ENCODE assay signal across 8 cellular contexts in the genomic region with DNA sequence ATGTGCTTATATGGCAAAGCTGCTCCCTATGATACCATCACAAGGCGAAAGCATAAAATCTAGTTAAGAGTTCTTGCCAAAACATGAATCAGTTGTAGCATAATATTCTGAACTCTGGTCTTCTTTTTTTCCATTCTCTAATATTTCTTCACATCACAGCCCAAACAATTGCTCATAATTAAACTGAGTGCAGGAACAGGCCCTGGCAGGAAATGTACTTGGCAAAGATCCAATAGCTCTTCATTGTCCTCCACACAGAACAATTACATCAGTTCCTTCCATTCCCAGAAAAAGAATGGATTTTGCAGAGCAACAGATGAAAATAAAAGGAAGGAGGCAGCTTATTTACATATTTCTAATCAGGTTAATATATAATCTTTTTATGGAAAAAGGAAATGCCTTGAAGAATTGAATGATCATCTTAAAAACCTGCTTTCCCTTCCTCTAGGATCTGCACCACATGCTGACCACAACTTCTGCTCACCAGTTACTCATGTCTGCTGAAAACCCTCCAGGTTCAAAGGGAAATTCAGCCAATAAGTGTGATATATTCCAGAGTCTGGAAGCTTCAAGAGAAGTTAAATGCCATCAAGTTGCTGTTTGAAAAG.
DNase-seq lines count a peak whose midpoint lies in the region; ATAC-seq and TF ChIP-seq lines count a peak whose summit lies in the region.

No MANE protein-coding gene starts in this region.

- no peaks in the 10 kb centered on the region for H3K36me3 Mint-ChIP-seq in MCF 10A (ENCODE audit: insufficient read depth, unreplicated experiment)
- no peaks in the 10 kb centered on the region for H3K36me3 Mint-ChIP-seq in activated T-cell treated with anti-CD3 and anti-CD28 coated beads, Interleukin-2, amount 50 U/mL, for 24 hours (ENCODE audit: low read depth)

- no peak for TF ChIP-seq POLR2A in uterus (IDR thresholded peaks at IDR 0.05)

- H3K4me1 ChIP-seq in liver (ENCODE audit: control insufficient read depth in 4 of 4, insufficient read depth in 4 of 4, low read length in 3 of 4) (peaks cover 2 to 18% (median 15%) of the 10 kb centered on the region in 4 donors), uterus (peaks cover 18 to 21% of the 10 kb centered on the region in 2 donors)

- H3K4me3 Mint-ChIP-seq in MCF 10A (ENCODE audit: unreplicated experiment) = peak overlapping the region; percentile 61
- no peak overlapping the region for H3K4me3 Mint-ChIP-seq in activated T-cell treated with anti-CD3 and anti-CD28 coated beads, Interleukin-2, amount 50 U/mL, for 24 hours

- TF ChIP-seq CTCF in MCF 10A (IDR thresholded peaks at IDR 0.05; ENCODE audit: unreplicated experiment) (no peak), liver (IDR thresholded peaks at IDR 0.05; ENCODE audit: low read depth, low read length, missing input control) (no peak), uterus (IDR thresholded peaks at IDR 0.05) (no peak)

- no peaks in the 10 kb centered on the region for H3K27me3 ChIP-seq in liver (ENCODE audit: control insufficient read depth in 4 of 4, insufficient read depth in 4 of 4, low read length in 3 of 4)
- H3K27me3 ChIP-seq in uterus = no peaks in the 10 kb centered on the region

- TF ChIP-seq RAD21 in liver (IDR thresholded peaks at IDR 0.05) = no peak

- H3K4me1 Mint-ChIP-seq in MCF 10A (ENCODE audit: insufficient read depth, unreplicated experiment) = peaks cover 34% of the 10 kb centered on the region
- peaks cover 9% of the 10 kb centered on the region for H3K4me1 Mint-ChIP-seq in activated T-cell treated with anti-CD3 and anti-CD28 coated beads, Interleukin-2, amount 50 U/mL, for 24 hours (ENCODE audit: low read depth)

- no peaks in the 10 kb centered on the region for H3K9me3 Mint-ChIP-seq in MCF 10A (ENCODE audit: unreplicated experiment)
- no peaks in the 10 kb centered on the region for H3K9me3 Mint-ChIP-seq in activated T-cell treated with anti-CD3 and anti-CD28 coated beads, Interleukin-2, amount 50 U/mL, for 24 hours

- peak; percentile 47 for DNase-seq in NCI-H2227 treated with DMSO at 0.1 percent for 48 hours (lab: John Stamatoyannopoulos, UW)
- peak; percentile 93 for DNase-seq in MCF 10A (ENCODE audit: unreplicated experiment)
- DNase-seq in uterus = peak; percentile 60 to 89
- no peak for DNase-seq in activated T-cell treated with anti-CD3 and anti-CD28 coated beads, Interleukin-2, amount 50 U/mL, for 24 hours
- no peak for DNase-seq in NCI-H526 treated with DMSO at 0.1 percent for 48 hours (lab: John Stamatoyannopoulos, UW)

- CTCF ChIA-PET in MCF 10A (lab: Yijun Ruan, JAX) = interaction anchor here (0.6 to 4.2 kb wide), 43 partner anchors 8 to 1857 kb away, joined by 3 to 35 read pairs (median 5); no protein-coding TSS in a partner anchor

- peak overlapping the region in 1 of 2 donors; percentile 61 for H3K9ac ChIP-seq in liver (ENCODE audit: low read depth in 1 of 2, low read length in 2 of 2)

- H3K9me3 ChIP-seq in liver (ENCODE audit: control insufficient read depth in 4 of 4, low read length in 3 of 4) (no peaks in the 10 kb centered on the region), uterus (no peaks in the 10 kb centered on the region)

- no TSS peak for BruUV-seq in MCF 10A (replicated peaks; lab: Mats Ljungman, UMichigan)

- intact Hi-C loops in MCF 10A (cut with micrococcal nuclease) (loop anchor here (1.0 to 5.0 kb wide), 6 partner anchors 67 to 482 kb away; no protein-coding TSS in a partner anchor), uterus (cut with DNase I; ENCODE audit: low total_unique reads) (loop anchor here (10.0 kb wide), 1 partner anchor 174 kb away; no protein-coding TSS in a partner anchor)

- ATAC-seq in GM18867 (IDR thresholded peaks at IDR 0.05; ENCODE audit: unreplicated experiment) (peak; percentile 89), HG03108 (IDR thresholded peaks at IDR 0.05; ENCODE audit: unreplicated experiment) (peak; percentile 82)

- H3K27me3 Mint-ChIP-seq in MCF 10A (ENCODE audit: insufficient read depth, unreplicated experiment) = no peaks in the 10 kb centered on the region
- no peaks in the 10 kb centered on the region for H3K27me3 Mint-ChIP-seq in activated T-cell treated with anti-CD3 and anti-CD28 coated beads, Interleukin-2, amount 50 U/mL, for 24 hours

- H3K27ac Mint-ChIP-seq in MCF 10A (ENCODE audit: low read depth, unreplicated experiment) = peak overlapping the region; percentile 94
- no peak overlapping the region for H3K27ac Mint-ChIP-seq in activated T-cell treated with anti-CD3 and anti-CD28 coated beads, Interleukin-2, amount 50 U/mL, for 24 hours

- no peaks in the 10 kb centered on the region for H3K36me3 ChIP-seq in liver (ENCODE audit: control insufficient read depth in 4 of 4, insufficient read depth in 3 of 4, low read depth in 1 of 4, low read length in 3 of 4)
- no peaks in the 10 kb centered on the region for H3K36me3 ChIP-seq in uterus

- H3K4me3 ChIP-seq in liver (ENCODE audit: low read depth in 1 of 3, low read length in 3 of 3) (no peak overlapping the region), uterus (no peak overlapping the region)

- H3K27ac ChIP-seq in liver (ENCODE audit: low read depth in 1 of 2, low read length in 2 of 2) = peak overlapping the region; percentile 72 to 74
- peak overlapping the region; percentile 93 to 96 for H3K27ac ChIP-seq in uterus

- 79% methylated on average over 1 of the region's 1 CpG for WGBS in liver

- POLR2A ChIA-PET in MCF 10A (lab: Yijun Ruan, JAX) = interaction anchor here (0.6 to 5.1 kb wide), 19 partner anchors 8 to 947 kb away, joined by 3 to 39 read pairs (median 4); partner anchors contain the start of gene PRIM2

TF ChIP-seq in liver, 16 proteins besides CTCF, POLR2A, EP300 and RAD21:
- TF ChIP-seq RXRA (IDR thresholded peaks at IDR 0.05) (peak in 1 of 2 donors; percentile 14), SP1 (IDR thresholded peaks at IDR 0.05) (peak; percentile 32), JUND (IDR thresholded peaks at IDR 0.05) (peak; percentile 46 to 65), GABPA (IDR thresholded peaks at IDR 0.05 in 1 of 2, conservative IDR thresholded peaks at IDR 0.05 in 1 of 2) (no peak), FOXA2 (IDR thresholded peaks at IDR 0.05) (no peak), YY1 (IDR thresholded peaks at IDR 0.05) (peak; percentile 37), HNF4A (conservative IDR thresholded peaks at IDR 0.05) (no peak), HNF4G (IDR thresholded peaks at IDR 0.05) (no peak), EGR1 (IDR thresholded peaks at IDR 0.05; ENCODE audit: low read depth in 2 of 2) (no peak), TAF1 (conservative IDR thresholded peaks at IDR 0.05) (no peak), NR2F2 (IDR thresholded peaks at IDR 0.05) (peak; percentile 36), MAX (IDR thresholded peaks at IDR 0.05) (no peak), ATF3 (IDR thresholded peaks at IDR 0.05) (no peak), FOXA1 (IDR thresholded peaks at IDR 0.05) (no peak), ZBTB33 (IDR thresholded peaks at IDR 0.05) (peak; percentile 34)
- TF ChIP-seq, protein P1, sequence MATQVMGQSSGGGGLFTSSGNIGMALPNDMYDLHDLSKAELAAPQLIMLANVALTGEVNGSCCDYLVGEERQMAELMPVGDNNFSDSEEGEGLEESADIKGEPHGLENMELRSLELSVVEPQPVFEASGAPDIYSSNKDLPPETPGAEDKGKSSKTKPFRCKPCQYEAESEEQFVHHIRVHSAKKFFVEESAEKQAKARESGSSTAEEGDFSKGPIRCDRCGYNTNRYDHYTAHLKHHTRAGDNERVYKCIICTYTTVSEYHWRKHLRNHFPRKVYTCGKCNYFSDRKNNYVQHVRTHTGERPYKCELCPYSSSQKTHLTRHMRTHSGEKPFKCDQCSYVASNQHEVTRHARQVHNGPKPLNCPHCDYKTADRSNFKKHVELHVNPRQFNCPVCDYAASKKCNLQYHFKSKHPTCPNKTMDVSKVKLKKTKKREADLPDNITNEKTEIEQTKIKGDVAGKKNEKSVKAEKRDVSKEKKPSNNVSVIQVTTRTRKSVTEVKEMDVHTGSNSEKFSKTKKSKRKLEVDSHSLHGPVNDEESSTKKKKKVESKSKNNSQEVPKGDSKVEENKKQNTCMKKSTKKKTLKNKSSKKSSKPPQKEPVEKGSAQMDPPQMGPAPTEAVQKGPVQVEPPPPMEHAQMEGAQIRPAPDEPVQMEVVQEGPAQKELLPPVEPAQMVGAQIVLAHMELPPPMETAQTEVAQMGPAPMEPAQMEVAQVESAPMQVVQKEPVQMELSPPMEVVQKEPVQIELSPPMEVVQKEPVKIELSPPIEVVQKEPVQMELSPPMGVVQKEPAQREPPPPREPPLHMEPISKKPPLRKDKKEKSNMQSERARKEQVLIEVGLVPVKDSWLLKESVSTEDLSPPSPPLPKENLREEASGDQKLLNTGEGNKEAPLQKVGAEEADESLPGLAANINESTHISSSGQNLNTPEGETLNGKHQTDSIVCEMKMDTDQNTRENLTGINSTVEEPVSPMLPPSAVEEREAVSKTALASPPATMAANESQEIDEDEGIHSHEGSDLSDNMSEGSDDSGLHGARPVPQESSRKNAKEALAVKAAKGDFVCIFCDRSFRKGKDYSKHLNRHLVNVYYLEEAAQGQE (IDR thresholded peaks at IDR 0.05) = peak; percentile 11
TF ChIP-seq in liver: peak in this region for 7.

Comparison
In these comparisons a context has a peak if more than half of its experiments do, and no peak if none do; other contexts are left out.
1. DNase-seq: peak in NCI-H2227 treated with DMSO at 0.1 percent for 48 hours (single experiment), MCF 10A (single experiment) and uterus (2 of 2); none in activated T-cell treated with anti-CD3 and anti-CD28 coated beads, Interleukin-2, amount 50 U/mL, for 24 hours (single experiment) and NCI-H526 treated with DMSO at 0.1 percent for 48 hours (single experiment).